9 cellular contexts compared by ENCODE assay signal in the genomic region with DNA sequence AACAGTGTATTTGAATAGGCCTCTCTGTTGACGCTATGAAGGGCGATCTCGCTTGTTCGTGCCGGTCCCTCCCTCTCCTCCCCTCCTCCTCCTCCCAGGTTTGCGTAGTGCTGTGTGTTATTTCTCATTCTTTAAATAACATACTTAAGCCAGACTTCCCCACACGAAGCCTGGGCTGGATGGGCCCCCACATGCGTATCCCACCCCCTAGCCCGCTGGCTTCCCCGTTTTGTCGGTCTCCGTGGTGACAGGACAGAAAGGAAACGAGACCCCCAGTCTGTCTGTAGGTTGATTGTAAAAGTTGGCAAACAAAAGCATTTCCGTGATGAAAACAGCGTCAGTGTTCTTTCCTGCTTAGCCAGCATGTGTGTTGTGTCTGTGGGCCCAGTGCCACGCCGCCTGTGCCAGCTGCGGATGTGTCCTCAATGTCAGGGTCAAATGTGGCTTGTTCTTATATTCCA. TPM values are rescaled to one million over a fixed set of nuclear protein-coding genes. Genes with fewer than 3 reads are reported as not detected.
DNase-seq lines count a peak whose midpoint lies in the region; TF ChIP-seq lines count a peak whose summit lies in the region.
"Had no signal": no experiment of that assay in that cellular context is flagged by ENCODE, and none has a peak within 500 bp of the region (broad histone marks: within the 10 kb centered on the region; RNA-seq: fewer than 3 reads in every experiment).

No MANE protein-coding gene starts in this region.

- no peaks in the 10 kb centered on the region for H3K9me2 ChIP-seq in OCI-LY7 (ENCODE audit: insufficient read depth, low read length)

- H3K27ac Mint-ChIP-seq in activated CD4-positive, alpha-beta memory T cell treated with anti-CD3 and anti-CD28 coated beads, Interleukin-2, amount 10 ng/mL, durations not matched to agents 7 days and 5 days = no peak overlapping the region

- peaks cover 21% of the 10 kb centered on the region for H3K4me1 Mint-ChIP-seq in activated CD4-positive, alpha-beta memory T cell treated with anti-CD3 and anti-CD28 coated beads, Interleukin-2, amount 10 ng/mL, durations not matched to agents 7 days and 5 days

- H3K4me2 ChIP-seq in skeletal muscle satellite cell (ENCODE audit: low read length) = peak overlapping the region; percentile 60
- H3K4me2 ChIP-seq in OCI-LY7 (ENCODE audit: low read length) = no peak overlapping the region

- POLR2A ChIA-PET in OCI-LY7 (lab: Charles Lee) = no interaction called here
- POLR2A ChIA-PET in activated CD4-positive, alpha-beta memory T cell treated with anti-CD3 and anti-CD28 coated beads, Interleukin-2, amount 10 ng/mL, durations not matched to agents 7 days and 5 days (lab: Charles Lee) = no interaction called here

- no peaks in the 10 kb centered on the region for H3K9me3 Mint-ChIP-seq in activated CD4-positive, alpha-beta memory T cell treated with anti-CD3 and anti-CD28 coated beads, Interleukin-2, amount 10 ng/mL, durations not matched to agents 7 days and 5 days

- no peaks in the 10 kb centered on the region for H3K27me3 Mint-ChIP-seq in activated CD4-positive, alpha-beta memory T cell treated with anti-CD3 and anti-CD28 coated beads, Interleukin-2, amount 10 ng/mL, durations not matched to agents 7 days and 5 days

- TF ChIP-seq CTCF in ascending aorta (IDR thresholded peaks at IDR 0.05) (no peak), OCI-LY7 (conservative IDR thresholded peaks at IDR 0.05; ENCODE audit: low read length) (no peak)

- peak; percentile 59 for DNase-seq in NCI-H1105 treated with DMSO at 0.1 percent for 48 hours (lab: John Stamatoyannopoulos, UW)
- peak; percentile 60 to 87 for DNase-seq in ascending aorta (ENCODE audit: low spot score in 2 of 2)
- peak in 29 of 51 donors; percentile 15 to 67 (median 36) for DNase-seq in hypothalamus (lab: John Stamatoyannopoulos, UW)
- no peak for DNase-seq in OCI-LY7 (ENCODE audit: low spot score)
- no peak for DNase-seq in dedifferentiated amniotic fluid mesenchymal stem cell (ENCODE audit: extremely low spot score)
- DNase-seq in iPS-NIHi7 (ENCODE audit: extremely low spot score) = no peak
- DNase-seq in activated CD4-positive, alpha-beta memory T cell treated with anti-CD3 and anti-CD28 coated beads, Interleukin-2, amount 10 ng/mL, durations not matched to agents 7 days and 5 days = no peak
- DNase-seq: NK-92 treated with Interleukin-12 subunit alpha and Interleukin-12 subunit beta, amount 100 ng/mL, for 24 hours had no signal

- no peak overlapping the region for H3K9ac ChIP-seq in skeletal muscle satellite cell (ENCODE audit: low read depth, low read length)

- no peaks in the 10 kb centered on the region for H3K9me3 ChIP-seq in ascending aorta
- H3K9me3 ChIP-seq in skeletal muscle satellite cell (replicated peaks; ENCODE audit: low read length) = no peaks in the 10 kb centered on the region
- H3K9me3 ChIP-seq in OCI-LY7 (ENCODE audit: low read length) = no peaks in the 10 kb centered on the region

- H3K36me3 ChIP-seq in ascending aorta = peaks cover 42 to 43% of the 10 kb centered on the region in 2 donors
- H3K36me3 ChIP-seq in skeletal muscle satellite cell (ENCODE audit: insufficient read depth, low read length) = peaks cover 15% of the 10 kb centered on the region
- H3K36me3 ChIP-seq in OCI-LY7 (ENCODE audit: insufficient read depth, low read length) = peaks cover 63% of the 10 kb centered on the region

- intact Hi-C loops in ascending aorta (cut with DNase I) (loop anchor here (1.0 to 10.0 kb wide), 4 partner anchors 19 to 972 kb away; no protein-coding TSS in a partner anchor), OCI-LY7 (cut with micrococcal nuclease; ENCODE audit: unreplicated experiment) (no loop called here)

- H3K4me1 ChIP-seq in ascending aorta (peaks cover 12 to 30% of the 10 kb centered on the region in 2 donors), skeletal muscle satellite cell (ENCODE audit: control insufficient read depth, insufficient read depth, low read length) (peaks cover 18% of the 10 kb centered on the region), OCI-LY7 (ENCODE audit: insufficient read depth, low read length, poor library complexity, severe bottlenecking) (no peaks in the 10 kb centered on the region)

- H3K4me3 Mint-ChIP-seq in activated CD4-positive, alpha-beta memory T cell treated with anti-CD3 and anti-CD28 coated beads, Interleukin-2, amount 10 ng/mL, durations not matched to agents 7 days and 5 days = no peak overlapping the region

- CTCF ChIA-PET in OCI-LY7 (lab: Charles Lee; ENCODE audit: unreplicated experiment) = no interaction called here
- CTCF ChIA-PET in activated CD4-positive, alpha-beta memory T cell treated with anti-CD3 and anti-CD28 coated beads, Interleukin-2, amount 10 ng/mL, durations not matched to agents 7 days and 5 days (lab: Charles Lee) = no interaction called here

- no peaks in the 10 kb centered on the region for H4K20me1 ChIP-seq in OCI-LY7 (ENCODE audit: insufficient read depth, low read length)

- peak overlapping the region in 1 of 2 donors; percentile 50 for H3K4me3 ChIP-seq in ascending aorta
- H3K4me3 ChIP-seq in skeletal muscle satellite cell (ENCODE audit: low read length) = no peak overlapping the region
- no peak overlapping the region for H3K4me3 ChIP-seq in OCI-LY7 (ENCODE audit: low read depth, low read length, poor library complexity, severe bottlenecking)

- peaks cover 64% of the 10 kb centered on the region for H3K36me3 Mint-ChIP-seq in activated CD4-positive, alpha-beta memory T cell treated with anti-CD3 and anti-CD28 coated beads, Interleukin-2, amount 10 ng/mL, durations not matched to agents 7 days and 5 days (ENCODE audit: low read depth)

- H3K27me3 ChIP-seq in ascending aorta (no peaks in the 10 kb centered on the region), skeletal muscle satellite cell (ENCODE audit: control insufficient read depth, insufficient read depth, low read length) (no peaks in the 10 kb centered on the region)

- H2AFZ ChIP-seq in OCI-LY7 (ENCODE audit: low read length) = no peak overlapping the region

- no peaks in the 10 kb centered on the region for H3K79me2 ChIP-seq in OCI-LY7 (ENCODE audit: insufficient read depth, low read depth, low read length)

- H3K27ac ChIP-seq in ascending aorta = peak overlapping the region; percentile 54 to 73
- no peak overlapping the region for H3K27ac ChIP-seq in OCI-LY7 (ENCODE audit: low read depth, low read length, poor library complexity, severe bottlenecking)

- BruUV-seq in OCI-LY7 (replicated peaks; lab: Mats Ljungman, UMichigan) = no TSS peak

RNA-seq across cellular contexts. Expression of a gene that starts 27.3 kb away (rescaled TPM):
- 23.5 TPM for total RNA-seq in ascending aorta
- 8.9 and 9.2 TPM in 2 replicates for total RNA-seq in skeletal muscle satellite cell (2012; rRNA removed)
- total RNA-seq in OCI-LY7 (2014; rRNA removed; shearing (Covaris generic)) = 15.9 and 27.6 TPM in 2 replicates
- 33.9 and 41.5 TPM in 2 replicates for total RNA-seq in OCI-LY7 (2022)
- total RNA-seq in activated CD4-positive, alpha-beta memory T cell treated with anti-CD3 and anti-CD28 coated beads, Interleukin-2, amount 10 ng/mL, durations not matched to agents 7 days and 5 days = 10 to 100 TPM; 73.9 to 74.7 TPM

RNA-seq across cellular contexts. Expression of a gene that starts 52.3 kb away (rescaled TPM):
- total RNA-seq in ascending aorta = not detected
- not detected in 2 replicates for total RNA-seq in skeletal muscle satellite cell (2012; rRNA removed)
- not detected in 2 replicates for total RNA-seq in OCI-LY7 (2014; rRNA removed; shearing (Covaris generic))
- not detected in 2 replicates for total RNA-seq in OCI-LY7 (2022)
- not detected for total RNA-seq in activated CD4-positive, alpha-beta memory T cell treated with anti-CD3 and anti-CD28 coated beads, Interleukin-2, amount 10 ng/mL, durations not matched to agents 7 days and 5 days

Comparison
In these comparisons a context has a peak if more than half of its experiments do, and no peak if none do; other contexts are left out.
1. DNase-seq: peak in NCI-H1105 treated with DMSO at 0.1 percent for 48 hours (single experiment), ascending aorta (2 of 2) and hypothalamus (29 of 51); none in OCI-LY7 (single experiment), dedifferentiated amniotic fluid mesenchymal stem cell (single experiment), iPS-NIHi7 (single experiment) and activated CD4-positive, alpha-beta memory T cell treated with anti-CD3 and anti-CD28 coated beads, Interleukin-2, amount 10 ng/mL, durations not matched to agents 7 days and 5 days (single experiment).